ENCODE assay signal across 1 cellular context in the genomic region with DNA sequence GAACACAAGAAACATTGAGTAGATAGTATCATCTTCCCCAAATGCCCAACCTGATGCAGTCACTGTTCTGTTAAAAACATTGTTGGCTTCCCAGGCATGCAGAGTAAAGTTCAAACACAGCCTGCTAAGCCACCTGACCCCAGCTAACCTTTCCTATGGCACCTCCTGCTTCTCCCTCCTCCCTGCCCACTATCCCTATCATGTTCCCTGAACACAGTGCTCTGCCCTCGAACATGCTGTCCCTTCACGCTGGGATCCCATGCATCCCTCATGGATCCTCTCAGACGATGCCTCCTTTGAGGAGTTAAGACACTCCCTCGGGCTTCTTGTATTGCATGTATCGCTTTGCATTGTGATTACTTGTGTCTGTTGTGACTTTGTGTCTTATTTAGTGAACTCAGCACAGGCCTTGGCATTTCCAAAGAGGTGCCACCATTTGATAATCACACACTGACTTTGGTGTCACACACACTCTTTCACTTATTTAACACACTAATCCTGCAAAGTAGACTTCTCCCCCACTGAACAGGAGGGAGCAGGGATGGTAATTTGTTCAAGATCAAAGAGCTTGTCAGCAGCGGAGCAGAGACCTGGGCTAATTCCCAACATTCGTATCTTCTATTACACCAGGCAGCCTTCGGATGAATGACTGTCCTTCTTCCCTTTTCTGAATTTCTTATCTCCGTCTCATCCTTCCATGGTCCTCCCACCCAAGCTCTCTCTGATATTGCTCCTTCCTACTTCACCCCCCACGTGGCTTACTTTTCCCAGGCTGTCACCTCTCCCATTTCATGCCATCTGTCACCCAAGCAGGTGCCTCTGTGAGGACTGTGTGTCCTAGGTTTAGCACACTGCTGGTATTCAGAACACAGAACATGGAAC.
TF ChIP-seq lines count a peak whose summit lies in the region.

No MANE protein-coding gene starts in this region.

TF ChIP-seq in K562, 482 proteins besides CTCF, POLR2A, EP300 and RAD21 (continued from another document and continues in another):
- TF ChIP-seq, protein P1, sequence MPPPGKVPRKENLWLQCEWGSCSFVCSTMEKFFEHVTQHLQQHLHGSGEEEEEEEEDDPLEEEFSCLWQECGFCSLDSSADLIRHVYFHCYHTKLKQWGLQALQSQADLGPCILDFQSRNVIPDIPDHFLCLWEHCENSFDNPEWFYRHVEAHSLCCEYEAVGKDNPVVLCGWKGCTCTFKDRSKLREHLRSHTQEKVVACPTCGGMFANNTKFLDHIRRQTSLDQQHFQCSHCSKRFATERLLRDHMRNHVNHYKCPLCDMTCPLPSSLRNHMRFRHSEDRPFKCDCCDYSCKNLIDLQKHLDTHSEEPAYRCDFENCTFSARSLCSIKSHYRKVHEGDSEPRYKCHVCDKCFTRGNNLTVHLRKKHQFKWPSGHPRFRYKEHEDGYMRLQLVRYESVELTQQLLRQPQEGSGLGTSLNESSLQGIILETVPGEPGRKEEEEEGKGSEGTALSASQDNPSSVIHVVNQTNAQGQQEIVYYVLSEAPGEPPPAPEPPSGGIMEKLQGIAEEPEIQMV (tag; conservative IDR thresholded peaks at IDR 0.05; ENCODE audit: low read depth) = no peak
- no peak for TF ChIP-seq ESRRA (IDR thresholded peaks at IDR 0.05; ENCODE audit: borderline replicate concordance, low read depth)
- TF ChIP-seq, protein P2, sequence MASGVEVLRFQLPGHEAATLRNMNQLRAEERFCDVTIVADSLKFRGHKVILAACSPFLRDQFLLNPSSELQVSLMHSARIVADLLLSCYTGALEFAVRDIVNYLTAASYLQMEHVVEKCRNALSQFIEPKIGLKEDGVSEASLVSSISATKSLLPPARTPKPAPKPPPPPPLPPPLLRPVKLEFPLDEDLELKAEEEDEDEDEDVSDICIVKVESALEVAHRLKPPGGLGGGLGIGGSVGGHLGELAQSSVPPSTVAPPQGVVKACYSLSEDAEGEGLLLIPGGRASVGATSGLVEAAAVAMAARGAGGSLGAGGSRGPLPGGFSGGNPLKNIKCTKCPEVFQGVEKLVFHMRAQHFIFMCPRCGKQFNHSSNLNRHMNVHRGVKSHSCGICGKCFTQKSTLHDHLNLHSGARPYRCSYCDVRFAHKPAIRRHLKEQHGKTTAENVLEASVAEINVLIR (CRISPR knock-in tag; IDR thresholded peaks at IDR 0.05) = peak; percentile 27; the same call in 1 of the 2 replicates
- no peak for TF ChIP-seq ZNF12 (CRISPR knock-in tag; IDR thresholded peaks at IDR 0.05)
- 0 out of 2 replicates have a peak, but pooled peaks have one; percentile 31 for TF ChIP-seq MTA3 (IDR thresholded peaks at IDR 0.05; ENCODE audit: borderline replicate concordance)
- TF ChIP-seq PHTF2 (CRISPR knock-in tag; IDR thresholded peaks at IDR 0.05) = no peak
- TF ChIP-seq ZNF140 (CRISPR knock-in tag; IDR thresholded peaks at IDR 0.05) = no peak
- no peak for TF ChIP-seq ZNF561 (CRISPR knock-in tag; conservative IDR thresholded peaks at IDR 0.05)
- TF ChIP-seq MCM2 (IDR thresholded peaks at IDR 0.05; ENCODE audit: low read depth) = no peak
- TF ChIP-seq NR3C1 (CRISPR knock-in tag; IDR thresholded peaks at IDR 0.05) = no peak
- no peak for TF ChIP-seq ZKSCAN3 (CRISPR knock-in tag; IDR thresholded peaks at IDR 0.05)
- peak; percentile 86 for TF ChIP-seq ARID1B (IDR thresholded peaks at IDR 0.05)
- TF ChIP-seq MEF2D (tag; conservative IDR thresholded peaks at IDR 0.05; ENCODE audit: low read depth) = no peak
- TF ChIP-seq, protein P3, sequence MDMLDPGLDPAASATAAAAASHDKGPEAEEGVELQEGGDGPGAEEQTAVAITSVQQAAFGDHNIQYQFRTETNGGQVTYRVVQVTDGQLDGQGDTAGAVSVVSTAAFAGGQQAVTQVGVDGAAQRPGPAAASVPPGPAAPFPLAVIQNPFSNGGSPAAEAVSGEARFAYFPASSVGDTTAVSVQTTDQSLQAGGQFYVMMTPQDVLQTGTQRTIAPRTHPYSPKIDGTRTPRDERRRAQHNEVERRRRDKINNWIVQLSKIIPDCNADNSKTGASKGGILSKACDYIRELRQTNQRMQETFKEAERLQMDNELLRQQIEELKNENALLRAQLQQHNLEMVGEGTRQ (CRISPR knock-in tag; IDR thresholded peaks at IDR 0.05) = 0 out of 2 replicates have a peak, but pooled peaks have one; percentile 37
- no peak for TF ChIP-seq HEY1 (CRISPR knock-in tag; IDR thresholded peaks at IDR 0.05; ENCODE audit: borderline replicate concordance)
- peak; percentile 71; the same call in 1 of the 2 replicates for TF ChIP-seq FOXP1 (CRISPR knock-in tag; IDR thresholded peaks at IDR 0.05)
- TF ChIP-seq ZNF551 (CRISPR knock-in tag; IDR thresholded peaks at IDR 0.05) = no peak
- TF ChIP-seq, protein P4, sequence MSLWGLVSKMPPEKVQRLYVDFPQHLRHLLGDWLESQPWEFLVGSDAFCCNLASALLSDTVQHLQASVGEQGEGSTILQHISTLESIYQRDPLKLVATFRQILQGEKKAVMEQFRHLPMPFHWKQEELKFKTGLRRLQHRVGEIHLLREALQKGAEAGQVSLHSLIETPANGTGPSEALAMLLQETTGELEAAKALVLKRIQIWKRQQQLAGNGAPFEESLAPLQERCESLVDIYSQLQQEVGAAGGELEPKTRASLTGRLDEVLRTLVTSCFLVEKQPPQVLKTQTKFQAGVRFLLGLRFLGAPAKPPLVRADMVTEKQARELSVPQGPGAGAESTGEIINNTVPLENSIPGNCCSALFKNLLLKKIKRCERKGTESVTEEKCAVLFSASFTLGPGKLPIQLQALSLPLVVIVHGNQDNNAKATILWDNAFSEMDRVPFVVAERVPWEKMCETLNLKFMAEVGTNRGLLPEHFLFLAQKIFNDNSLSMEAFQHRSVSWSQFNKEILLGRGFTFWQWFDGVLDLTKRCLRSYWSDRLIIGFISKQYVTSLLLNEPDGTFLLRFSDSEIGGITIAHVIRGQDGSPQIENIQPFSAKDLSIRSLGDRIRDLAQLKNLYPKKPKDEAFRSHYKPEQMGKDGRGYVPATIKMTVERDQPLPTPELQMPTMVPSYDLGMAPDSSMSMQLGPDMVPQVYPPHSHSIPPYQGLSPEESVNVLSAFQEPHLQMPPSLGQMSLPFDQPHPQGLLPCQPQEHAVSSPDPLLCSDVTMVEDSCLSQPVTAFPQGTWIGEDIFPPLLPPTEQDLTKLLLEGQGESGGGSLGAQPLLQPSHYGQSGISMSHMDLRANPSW (CRISPR knock-in tag; IDR thresholded peaks at IDR 0.05) = no peak
- TF ChIP-seq NCOA4 (IDR thresholded peaks at IDR 0.05; ENCODE audit: partially characterized antibody) = no peak
- TF ChIP-seq, protein P5, sequence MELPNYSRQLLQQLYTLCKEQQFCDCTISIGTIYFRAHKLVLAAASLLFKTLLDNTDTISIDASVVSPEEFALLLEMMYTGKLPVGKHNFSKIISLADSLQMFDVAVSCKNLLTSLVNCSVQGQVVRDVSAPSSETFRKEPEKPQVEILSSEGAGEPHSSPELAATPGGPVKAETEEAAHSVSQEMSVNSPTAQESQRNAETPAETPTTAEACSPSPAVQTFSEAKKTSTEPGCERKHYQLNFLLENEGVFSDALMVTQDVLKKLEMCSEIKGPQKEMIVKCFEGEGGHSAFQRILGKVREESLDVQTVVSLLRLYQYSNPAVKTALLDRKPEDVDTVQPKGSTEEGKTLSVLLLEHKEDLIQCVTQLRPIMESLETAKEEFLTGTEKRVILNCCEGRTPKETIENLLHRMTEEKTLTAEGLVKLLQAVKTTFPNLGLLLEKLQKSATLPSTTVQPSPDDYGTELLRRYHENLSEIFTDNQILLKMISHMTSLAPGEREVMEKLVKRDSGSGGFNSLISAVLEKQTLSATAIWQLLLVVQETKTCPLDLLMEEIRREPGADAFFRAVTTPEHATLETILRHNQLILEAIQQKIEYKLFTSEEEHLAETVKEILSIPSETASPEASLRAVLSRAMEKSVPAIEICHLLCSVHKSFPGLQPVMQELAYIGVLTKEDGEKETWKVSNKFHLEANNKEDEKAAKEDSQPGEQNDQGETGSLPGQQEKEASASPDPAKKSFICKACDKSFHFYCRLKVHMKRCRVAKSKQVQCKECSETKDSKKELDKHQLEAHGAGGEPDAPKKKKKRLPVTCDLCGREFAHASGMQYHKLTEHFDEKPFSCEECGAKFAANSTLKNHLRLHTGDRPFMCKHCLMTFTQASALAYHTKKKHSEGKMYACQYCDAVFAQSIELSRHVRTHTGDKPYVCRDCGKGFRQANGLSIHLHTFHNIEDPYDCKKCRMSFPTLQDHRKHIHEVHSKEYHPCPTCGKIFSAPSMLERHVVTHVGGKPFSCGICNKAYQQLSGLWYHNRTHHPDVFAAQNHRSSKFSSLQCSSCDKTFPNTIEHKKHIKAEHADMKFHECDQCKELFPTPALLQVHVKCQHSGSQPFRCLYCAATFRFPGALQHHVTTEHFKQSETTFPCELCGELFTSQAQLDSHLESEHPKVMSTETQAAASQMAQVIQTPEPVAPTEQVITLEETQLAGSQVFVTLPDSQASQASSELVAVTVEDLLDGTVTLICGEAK (IDR thresholded peaks at IDR 0.05) = no peak
- TF ChIP-seq, protein P5 (CRISPR knock-in tag; IDR thresholded peaks at IDR 0.05) = no peak
- TF ChIP-seq CREBBP (IDR thresholded peaks at IDR 0.05; ENCODE audit: low read depth, low read length) = no peak
- peak; percentile 86 for TF ChIP-seq CBFA2T3 (IDR thresholded peaks at IDR 0.05)
- peak; percentile 86 for TF ChIP-seq LEF1 (IDR thresholded peaks at IDR 0.05)
- TF ChIP-seq TARDBP (IDR thresholded peaks at IDR 0.05) = no peak
- TF ChIP-seq STAT5B (CRISPR knock-in tag; IDR thresholded peaks at IDR 0.05) = no peak
- no peak for TF ChIP-seq ZNF780A (CRISPR knock-in tag; IDR thresholded peaks at IDR 0.05)
- no peak for TF ChIP-seq ZNF23 (CRISPR knock-in tag; IDR thresholded peaks at IDR 0.05)
- TF ChIP-seq IFI16 (CRISPR knock-in tag; IDR thresholded peaks at IDR 0.05) = no peak
- TF ChIP-seq, protein P6, sequence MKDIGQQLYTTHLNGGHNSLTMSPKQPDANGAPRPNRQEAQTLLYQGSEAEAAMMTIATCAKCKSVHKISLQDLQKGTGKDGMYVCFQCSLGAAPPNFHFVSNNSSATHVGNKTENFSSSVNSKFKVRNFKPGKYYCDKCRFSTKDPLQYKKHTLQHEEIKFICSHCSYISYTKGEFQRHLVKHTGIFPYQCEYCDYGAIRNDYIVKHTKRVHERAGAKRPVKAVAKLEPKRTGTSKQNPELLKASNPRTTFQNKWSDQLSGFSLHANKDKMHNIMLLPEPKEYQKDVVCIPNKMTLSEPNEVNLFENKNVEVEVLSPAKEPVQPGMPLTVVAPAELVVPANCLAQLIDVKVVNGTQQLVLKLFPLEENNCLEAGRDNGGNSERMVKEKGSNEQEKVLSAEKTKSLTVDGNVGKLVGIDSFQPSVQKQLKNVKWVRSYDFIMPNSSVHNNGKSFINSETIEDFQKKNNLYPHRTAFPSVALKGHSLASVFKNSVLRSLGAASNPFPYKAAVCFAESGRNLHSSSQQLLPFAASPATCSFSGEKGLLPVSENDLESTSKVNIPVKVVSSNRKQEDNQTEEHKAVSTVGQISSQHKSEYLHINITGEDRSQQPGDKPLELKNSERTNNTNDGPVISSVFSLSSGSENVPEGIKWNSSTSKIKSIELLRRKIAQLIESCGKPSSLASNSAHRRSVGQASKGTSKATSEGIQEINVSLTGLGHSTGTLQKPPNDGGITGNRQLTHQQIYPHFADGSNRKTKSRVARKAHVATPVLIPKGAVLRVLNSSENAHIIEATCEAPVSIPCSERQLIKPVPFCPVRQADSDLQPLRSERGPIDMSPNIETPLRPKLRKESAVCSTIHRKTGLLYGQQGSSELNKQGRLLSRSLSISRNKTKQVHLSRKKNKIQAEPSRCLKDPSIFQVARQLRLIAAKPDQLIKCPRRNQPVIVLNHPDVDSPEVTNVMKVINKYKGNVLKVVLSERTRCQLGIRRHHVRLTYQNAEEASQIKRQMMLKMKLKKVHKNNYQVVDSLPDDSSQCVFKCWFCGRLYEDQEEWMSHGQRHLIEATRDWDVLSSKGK (CRISPR knock-in tag; IDR thresholded peaks at IDR 0.05) = no peak
- TF ChIP-seq, protein P7, sequence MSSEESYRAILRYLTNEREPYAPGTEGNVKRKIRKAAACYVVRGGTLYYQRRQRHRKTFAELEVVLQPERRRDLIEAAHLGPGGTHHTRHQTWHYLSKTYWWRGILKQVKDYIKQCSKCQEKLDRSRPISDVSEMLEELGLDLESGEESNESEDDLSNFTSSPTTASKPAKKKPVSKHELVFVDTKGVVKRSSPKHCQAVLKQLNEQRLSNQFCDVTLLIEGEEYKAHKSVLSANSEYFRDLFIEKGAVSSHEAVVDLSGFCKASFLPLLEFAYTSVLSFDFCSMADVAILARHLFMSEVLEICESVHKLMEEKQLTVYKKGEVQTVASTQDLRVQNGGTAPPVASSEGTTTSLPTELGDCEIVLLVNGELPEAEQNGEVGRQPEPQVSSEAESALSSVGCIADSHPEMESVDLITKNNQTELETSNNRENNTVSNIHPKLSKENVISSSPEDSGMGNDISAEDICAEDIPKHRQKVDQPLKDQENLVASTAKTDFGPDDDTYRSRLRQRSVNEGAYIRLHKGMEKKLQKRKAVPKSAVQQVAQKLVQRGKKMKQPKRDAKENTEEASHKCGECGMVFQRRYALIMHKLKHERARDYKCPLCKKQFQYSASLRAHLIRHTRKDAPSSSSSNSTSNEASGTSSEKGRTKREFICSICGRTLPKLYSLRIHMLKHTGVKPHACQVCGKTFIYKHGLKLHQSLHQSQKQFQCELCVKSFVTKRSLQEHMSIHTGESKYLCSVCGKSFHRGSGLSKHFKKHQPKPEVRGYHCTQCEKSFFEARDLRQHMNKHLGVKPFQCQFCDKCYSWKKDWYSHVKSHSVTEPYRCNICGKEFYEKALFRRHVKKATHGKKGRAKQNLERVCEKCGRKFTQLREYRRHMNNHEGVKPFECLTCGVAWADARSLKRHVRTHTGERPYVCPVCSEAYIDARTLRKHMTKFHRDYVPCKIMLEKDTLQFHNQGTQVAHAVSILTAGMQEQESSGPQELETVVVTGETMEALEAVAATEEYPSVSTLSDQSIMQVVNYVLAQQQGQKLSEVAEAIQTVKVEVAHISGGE (CRISPR knock-in tag; IDR thresholded peaks at IDR 0.05) = peak in 1 of 3 experiments; percentile 59; a peak in 2 of 6 replicates
- TF ChIP-seq ZFP36 (IDR thresholded peaks at IDR 0.05; ENCODE audit: low read depth, low read length, partially characterized antibody) = no peak
- TF ChIP-seq DDX20 (tag; IDR thresholded peaks at IDR 0.05; ENCODE audit: low read depth) = no peak
- TF ChIP-seq TEAD2 (tag; IDR thresholded peaks at IDR 0.05) = no peak
